8 cellular contexts compared by ENCODE assay signal in the genomic region with DNA sequence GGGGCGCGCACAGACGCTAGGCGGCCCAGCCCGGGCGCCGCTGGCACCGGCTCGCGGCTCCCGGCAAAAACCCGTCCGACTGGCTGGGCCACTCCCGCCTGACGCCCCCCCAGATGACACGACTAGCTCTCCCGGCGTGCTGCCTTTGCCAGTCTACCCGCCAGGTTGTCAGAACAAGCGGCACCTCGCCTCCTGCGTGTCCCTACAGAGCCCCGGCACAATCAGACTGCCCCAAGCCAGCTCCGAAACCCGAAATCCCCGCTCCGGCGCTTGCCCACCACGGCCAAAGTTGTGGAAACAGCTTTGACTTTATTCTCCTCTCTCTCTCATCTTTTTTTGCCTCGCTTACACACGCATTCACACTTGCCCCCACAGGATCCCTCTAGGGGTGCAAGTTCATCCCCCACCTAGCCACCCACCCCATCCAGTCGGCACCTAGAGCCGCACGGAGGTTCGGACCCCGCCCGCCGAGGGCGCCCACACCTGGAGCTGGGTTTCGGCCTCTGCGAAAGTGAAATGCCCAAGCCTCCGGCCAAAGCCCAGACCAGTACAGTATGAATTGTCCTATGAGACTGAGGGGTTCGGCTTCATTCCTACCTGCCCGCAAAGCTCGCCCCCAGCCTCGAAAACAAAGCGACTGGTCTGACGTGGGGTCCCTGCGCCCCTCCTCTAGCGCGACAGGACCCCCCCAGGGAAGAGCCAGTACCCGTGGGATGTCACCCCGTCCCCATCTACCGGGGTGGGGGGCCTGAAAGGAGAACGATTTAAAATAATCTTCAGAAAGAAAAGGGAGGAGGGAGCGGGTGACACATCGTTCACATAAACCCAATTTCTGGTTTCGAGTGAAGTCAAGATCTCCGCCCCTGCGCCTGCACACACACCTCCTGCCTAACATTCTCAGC. TPM values are rescaled to one million over a fixed set of nuclear protein-coding genes. Genes with fewer than 3 reads are reported as not detected.
DNase-seq lines count a peak whose midpoint lies in the region; ATAC-seq and TF ChIP-seq lines count a peak whose summit lies in the region.

No MANE protein-coding gene starts in this region.

- TF ChIP-seq POLR2A in breast epithelium (IDR thresholded peaks at IDR 0.05) = peak; percentile 75

- H3K9me3 ChIP-seq in breast epithelium (no peaks in the 10 kb centered on the region), mesodermal cell (ENCODE audit: control insufficient read depth, low read length) (no peaks in the 10 kb centered on the region), BE2C (no peaks in the 10 kb centered on the region)

- H3K4me1 ChIP-seq in breast epithelium (peaks cover 0 to 5% of the 10 kb centered on the region in 2 donors), mesodermal cell (ENCODE audit: control insufficient read depth, insufficient read depth, low read length, poor library complexity, severe bottlenecking) (peaks cover 22% of the 10 kb centered on the region), BE2C (no peaks in the 10 kb centered on the region)

- intact Hi-C loops in breast epithelium (cut with DNase I; ENCODE audit: low total_unique reads) = no loop called here

- ATAC-seq in GM19328 (IDR thresholded peaks at IDR 0.05; ENCODE audit: unreplicated experiment) = peak; percentile 25

- TF ChIP-seq CTCF in BJ (IDR thresholded peaks at IDR 0.05; ENCODE audit: insufficient read depth, low read depth, low read length) = no peak
- TF ChIP-seq CTCF in LNCaP clone FGC (IDR thresholded peaks at IDR 0.05; ENCODE audit: control insufficient read depth, extremely low read depth, insufficient read depth) = peak; percentile 22; the same call in 1 of the 2 replicates
- TF ChIP-seq CTCF in breast epithelium (IDR thresholded peaks at IDR 0.05) = peak; percentile 10 to 45 (median 30)
- TF ChIP-seq CTCF in BE2C (IDR thresholded peaks at IDR 0.05; ENCODE audit: low read depth, low read length) = no peak

- H3K27ac ChIP-seq in breast epithelium (peak overlapping the region; percentile 97 to 98), mesodermal cell (ENCODE audit: low read depth, low read length, severe bottlenecking) (no peak overlapping the region)

- H3K27me3 ChIP-seq in BJ (ENCODE audit: control insufficient read depth, insufficient read depth, low read length) = no peaks in the 10 kb centered on the region
- peaks cover 5 to 45% of the 10 kb centered on the region in 2 donors for H3K27me3 ChIP-seq in breast epithelium
- H3K27me3 ChIP-seq in BE2C = peaks cover 97% of the 10 kb centered on the region

- CTCF ChIA-PET in BJ (lab: Yijun Ruan, JAX) = interaction anchor here (0.7 to 5.2 kb wide), 12 partner anchors 7 to 1430 kb away, joined by 3 to 68 read pairs (median 6); no protein-coding TSS in a partner anchor

- POLR2A ChIA-PET in BJ (lab: Charles Lee) = interaction anchor here (1.6 kb wide), 1 partner anchor 9 kb away, joined by 5 read pairs; no protein-coding TSS in a partner anchor

- H3K36me3 ChIP-seq in BJ (ENCODE audit: control insufficient read depth, insufficient read depth, low read length) = peaks cover 5% of the 10 kb centered on the region
- H3K36me3 ChIP-seq in breast epithelium = no peaks in the 10 kb centered on the region
- H3K36me3 ChIP-seq in mesodermal cell (ENCODE audit: control insufficient read depth, insufficient read depth, low read length) = peaks cover 6% of the 10 kb centered on the region
- H3K36me3 ChIP-seq in BE2C = no peaks in the 10 kb centered on the region

- WGBS in mesodermal cell (ENCODE audit: insufficient coverage in 2 of 2), 2 experiments = 0% methylated on average over 35 to 47 of the region's 60 CpGs

- H3K4me3 ChIP-seq in BJ (ENCODE audit: low read depth, low read length) (peak overlapping the region; percentile 91), LNCaP clone FGC (ENCODE audit: low read depth, low read length) (peak overlapping the region; percentile 75), breast epithelium (peak overlapping the region; percentile 58 to 95 (median 59)), mesodermal cell (ENCODE audit: extremely low read depth, insufficient read depth, low read length, poor library complexity, severe bottlenecking) (peak overlapping the region; percentile 53), BE2C (ENCODE audit: low read depth, low read length) (no peak overlapping the region)

- DNase-seq in BJ (ENCODE audit: low read depth) (no peak), LNCaP clone FGC (ENCODE audit: low read depth) (no peak), breast epithelium (ENCODE audit: low spot score in 2 of 2) (peak; percentile 90 to 92), amygdala (lab: John Stamatoyannopoulos, UW) (no peak), BE2C (no peak)
- no peak for DNase-seq in stimulated activated CD4-positive, alpha-beta T cell treated with anti-CD3 and anti-CD28 coated beads, Interleukin-4, amount 100 ng/mL, for 4 hours

RNA-seq across cellular contexts. Expression of a gene that starts 1.7 kb away (rescaled TPM):
- 12.6 and 14.0 TPM in 2 replicates for polyA plus RNA-seq in BJ (2011; rRNA removed)
- 8.0 and 11.0 TPM in 2 replicates for polyA minus RNA-seq in BJ (2011; rRNA and poly(A)+ RNA removed)
- 10 to 100 TPM in 2 of 3 donors, not detected in 1; 25.2 to 46.0 TPM for total RNA-seq in breast epithelium
- polyA plus RNA-seq in mesodermal cell (2013, experiment 1 of 2) = 22.4 TPM
- polyA plus RNA-seq in mesodermal cell (2013, experiment 2 of 2) = 17.4 TPM
- polyA plus RNA-seq in BE2C (2012; ENCODE audit: insufficient read depth, insufficient read length, low read depth) = 1.6 TPM

Comparison
In these comparisons a context has a peak if more than half of its experiments do, and no peak if none do; other contexts are left out.
1. DNase-seq: peak in breast epithelium (2 of 2); none in BJ (single experiment), LNCaP clone FGC (single experiment), amygdala (0 of 56), stimulated activated CD4-positive, alpha-beta T cell treated with anti-CD3 and anti-CD28 coated beads, Interleukin-4, amount 100 ng/mL, for 4 hours (0 of 2) and BE2C (single experiment).
2. CTCF ChIP-seq: peak in LNCaP clone FGC (single experiment) and breast epithelium (3 of 3); none in BJ (single experiment) and BE2C (single experiment).